3 cellular contexts compared by ENCODE assay signal in genomic region chr7:143779591-143779990, GRCh38. TPM values are rescaled to one million over a fixed set of nuclear protein-coding genes. Genes with fewer than 3 reads are reported as not detected.
"Had no signal": no experiment of that assay in that cellular context is flagged by ENCODE, and none has a peak within 500 bp of the region (broad histone marks: within the 10 kb centered on the region; RNA-seq: fewer than 3 reads in every experiment).

No MANE protein-coding gene starts in this region.

RNA-seq across cellular contexts. Expression of gene CTAGE6, which starts 22.1 kb away (rescaled TPM):
- total RNA-seq: activated T-helper 1 cell treated with anti-CD3 and anti-CD28 coated beads, Interleukin-12 subunit alpha, Interleukin-12 subunit beta, Interleukin-2, Interleukin-4 antibody, amounts not matched to agents 30 ng/mL and 10 ng/mL and 1 ng/mL, durations not matched to agents 14 hours and 24 hours and 36 hours; cardiac septum; WTC11 had no signal
